1 cellular context compared by ENCODE assay signal in the genomic region with DNA sequence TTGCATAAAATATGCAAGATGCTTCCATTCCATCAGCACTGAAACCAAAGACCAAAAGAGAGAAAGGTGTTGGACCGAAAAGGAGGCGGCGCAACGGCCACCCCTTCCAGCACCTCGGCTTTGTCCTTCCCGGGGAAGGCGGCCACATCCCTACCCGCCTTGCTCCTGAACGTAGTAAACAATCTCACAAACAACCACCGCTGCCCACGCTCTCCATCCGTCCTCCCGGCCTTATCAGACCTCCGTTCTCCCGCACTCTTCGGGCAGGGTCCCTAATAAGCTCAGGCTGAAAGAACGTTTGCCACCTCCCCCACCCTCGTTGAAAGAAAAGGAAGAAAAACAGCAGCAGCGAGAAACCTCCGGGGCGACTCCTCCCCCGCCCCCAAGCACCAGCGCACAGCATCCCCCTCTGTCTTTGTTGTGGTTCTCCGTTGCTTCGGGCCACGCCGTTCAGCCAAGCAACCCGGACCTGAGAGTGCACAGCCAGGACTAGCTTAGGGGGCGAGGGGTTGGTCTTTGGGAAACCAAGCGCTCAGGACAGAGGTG.
TF ChIP-seq lines count a peak whose summit lies in the region.

No MANE protein-coding gene starts in this region.

TF ChIP-seq in endothelial cell of umbilical vein, 7 proteins besides CTCF, POLR2A, EP300 and RAD21:
- TF ChIP-seq EZH2 (IDR thresholded peaks at IDR 0.05; ENCODE audit: borderline replicate concordance, low read depth, low read length, severe bottlenecking), result peak; percentile 62
- no peak for TF ChIP-seq MYC (IDR thresholded peaks at IDR 0.05; ENCODE audit: low read depth, low read length)
